ENCODE assay signal across 2 cellular contexts in the genomic region with DNA sequence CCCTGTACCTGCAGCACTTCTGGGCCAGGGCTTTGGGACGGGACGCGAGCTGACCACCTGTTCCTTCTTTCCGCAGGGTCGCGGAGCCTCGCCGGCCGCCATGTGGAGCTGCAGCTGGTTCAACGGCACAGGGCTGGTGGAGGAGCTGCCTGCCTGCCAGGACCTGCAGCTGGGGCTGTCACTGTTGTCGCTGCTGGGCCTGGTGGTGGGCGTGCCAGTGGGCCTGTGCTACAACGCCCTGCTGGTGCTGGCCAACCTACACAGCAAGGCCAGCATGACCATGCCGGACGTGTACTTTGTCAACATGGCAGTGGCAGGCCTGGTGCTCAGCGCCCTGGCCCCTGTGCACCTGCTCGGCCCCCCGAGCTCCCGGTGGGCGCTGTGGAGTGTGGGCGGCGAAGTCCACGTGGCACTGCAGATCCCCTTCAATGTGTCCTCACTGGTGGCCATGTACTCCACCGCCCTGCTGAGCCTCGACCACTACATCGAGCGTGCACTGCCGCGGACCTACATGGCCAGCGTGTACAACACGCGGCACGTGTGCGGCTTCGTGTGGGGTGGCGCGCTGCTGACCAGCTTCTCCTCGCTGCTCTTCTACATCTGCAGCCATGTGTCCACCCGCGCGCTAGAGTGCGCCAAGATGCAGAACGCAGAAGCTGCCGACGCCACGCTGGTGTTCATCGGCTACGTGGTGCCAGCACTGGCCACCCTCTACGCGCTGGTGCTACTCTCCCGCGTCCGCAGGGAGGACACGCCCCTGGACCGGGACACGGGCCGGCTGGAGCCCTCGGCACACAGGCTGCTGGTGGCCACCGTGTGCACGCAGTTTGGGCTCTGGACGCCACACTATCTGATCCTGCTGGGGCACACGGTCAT.
TF ChIP-seq lines count a peak whose summit lies in the region.

No MANE protein-coding gene starts in this region.

TF ChIP-seq in HepG2, 621 proteins besides CTCF, POLR2A, EP300 and RAD21:
- TF ChIP-seq RBFOX2 (IDR thresholded peaks at IDR 0.05; ENCODE audit: low read depth, low read length) = no peak
- no peak for TF ChIP-seq PLRG1 (conservative IDR thresholded peaks at IDR 0.05)
- TF ChIP-seq, protein P1, sequence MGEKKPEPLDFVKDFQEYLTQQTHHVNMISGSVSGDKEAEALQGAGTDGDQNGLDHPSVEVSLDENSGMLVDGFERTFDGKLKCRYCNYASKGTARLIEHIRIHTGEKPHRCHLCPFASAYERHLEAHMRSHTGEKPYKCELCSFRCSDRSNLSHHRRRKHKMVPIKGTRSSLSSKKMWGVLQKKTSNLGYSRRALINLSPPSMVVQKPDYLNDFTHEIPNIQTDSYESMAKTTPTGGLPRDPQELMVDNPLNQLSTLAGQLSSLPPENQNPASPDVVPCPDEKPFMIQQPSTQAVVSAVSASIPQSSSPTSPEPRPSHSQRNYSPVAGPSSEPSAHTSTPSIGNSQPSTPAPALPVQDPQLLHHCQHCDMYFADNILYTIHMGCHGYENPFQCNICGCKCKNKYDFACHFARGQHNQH (CRISPR knock-in tag; IDR thresholded peaks at IDR 0.05) = no peak
- no peak for TF ChIP-seq TBX2 (CRISPR knock-in tag; IDR thresholded peaks at IDR 0.05; ENCODE audit: borderline replicate concordance)
- TF ChIP-seq, protein P2, sequence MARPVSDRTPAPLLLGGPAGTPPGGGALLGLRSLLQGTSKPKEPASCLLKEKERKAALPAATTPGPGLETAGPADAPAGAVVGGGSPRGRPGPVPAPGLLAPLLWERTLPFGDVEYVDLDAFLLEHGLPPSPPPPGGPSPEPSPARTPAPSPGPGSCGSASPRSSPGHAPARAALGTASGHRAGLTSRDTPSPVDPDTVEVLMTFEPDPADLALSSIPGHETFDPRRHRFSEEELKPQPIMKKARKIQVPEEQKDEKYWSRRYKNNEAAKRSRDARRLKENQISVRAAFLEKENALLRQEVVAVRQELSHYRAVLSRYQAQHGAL (CRISPR knock-in tag; IDR thresholded peaks at IDR 0.05; ENCODE audit: not compliant biosample characterization) = no peak
- peak; percentile 58 for TF ChIP-seq AGO2 (optimal IDR thresholded peaks at IDR 0.05; ENCODE audit: low read depth, low read length)
- no peak for TF ChIP-seq HES4 (CRISPR knock-in tag; IDR thresholded peaks at IDR 0.05; ENCODE audit: borderline replicate concordance)
- TF ChIP-seq CREM (IDR thresholded peaks at IDR 0.05) = no peak
- no peak for TF ChIP-seq CREM (CRISPR knock-in tag; IDR thresholded peaks at IDR 0.05)
- TF ChIP-seq ZC3H13 (CRISPR knock-in tag; IDR thresholded peaks at IDR 0.05) = 0 out of 2 replicates have a peak, but pooled peaks have one; percentile 19
- no peak for TF ChIP-seq NCOA2 (CRISPR knock-in tag; IDR thresholded peaks at IDR 0.05)
- no peak for TF ChIP-seq TGIF2 (CRISPR knock-in tag; IDR thresholded peaks at IDR 0.05)
- peak; percentile 28; the same call in 1 of the 2 replicates for TF ChIP-seq ZBTB38 (CRISPR knock-in tag; IDR thresholded peaks at IDR 0.05)
- no peak for TF ChIP-seq IKZF1 (IDR thresholded peaks at IDR 0.05)
- TF ChIP-seq ONECUT2 (CRISPR knock-in tag; IDR thresholded peaks at IDR 0.05) = no peak
- no peak for TF ChIP-seq ZBTB1 (CRISPR knock-in tag; IDR thresholded peaks at IDR 0.05; ENCODE audit: borderline replicate concordance)
- TF ChIP-seq, protein P3, sequence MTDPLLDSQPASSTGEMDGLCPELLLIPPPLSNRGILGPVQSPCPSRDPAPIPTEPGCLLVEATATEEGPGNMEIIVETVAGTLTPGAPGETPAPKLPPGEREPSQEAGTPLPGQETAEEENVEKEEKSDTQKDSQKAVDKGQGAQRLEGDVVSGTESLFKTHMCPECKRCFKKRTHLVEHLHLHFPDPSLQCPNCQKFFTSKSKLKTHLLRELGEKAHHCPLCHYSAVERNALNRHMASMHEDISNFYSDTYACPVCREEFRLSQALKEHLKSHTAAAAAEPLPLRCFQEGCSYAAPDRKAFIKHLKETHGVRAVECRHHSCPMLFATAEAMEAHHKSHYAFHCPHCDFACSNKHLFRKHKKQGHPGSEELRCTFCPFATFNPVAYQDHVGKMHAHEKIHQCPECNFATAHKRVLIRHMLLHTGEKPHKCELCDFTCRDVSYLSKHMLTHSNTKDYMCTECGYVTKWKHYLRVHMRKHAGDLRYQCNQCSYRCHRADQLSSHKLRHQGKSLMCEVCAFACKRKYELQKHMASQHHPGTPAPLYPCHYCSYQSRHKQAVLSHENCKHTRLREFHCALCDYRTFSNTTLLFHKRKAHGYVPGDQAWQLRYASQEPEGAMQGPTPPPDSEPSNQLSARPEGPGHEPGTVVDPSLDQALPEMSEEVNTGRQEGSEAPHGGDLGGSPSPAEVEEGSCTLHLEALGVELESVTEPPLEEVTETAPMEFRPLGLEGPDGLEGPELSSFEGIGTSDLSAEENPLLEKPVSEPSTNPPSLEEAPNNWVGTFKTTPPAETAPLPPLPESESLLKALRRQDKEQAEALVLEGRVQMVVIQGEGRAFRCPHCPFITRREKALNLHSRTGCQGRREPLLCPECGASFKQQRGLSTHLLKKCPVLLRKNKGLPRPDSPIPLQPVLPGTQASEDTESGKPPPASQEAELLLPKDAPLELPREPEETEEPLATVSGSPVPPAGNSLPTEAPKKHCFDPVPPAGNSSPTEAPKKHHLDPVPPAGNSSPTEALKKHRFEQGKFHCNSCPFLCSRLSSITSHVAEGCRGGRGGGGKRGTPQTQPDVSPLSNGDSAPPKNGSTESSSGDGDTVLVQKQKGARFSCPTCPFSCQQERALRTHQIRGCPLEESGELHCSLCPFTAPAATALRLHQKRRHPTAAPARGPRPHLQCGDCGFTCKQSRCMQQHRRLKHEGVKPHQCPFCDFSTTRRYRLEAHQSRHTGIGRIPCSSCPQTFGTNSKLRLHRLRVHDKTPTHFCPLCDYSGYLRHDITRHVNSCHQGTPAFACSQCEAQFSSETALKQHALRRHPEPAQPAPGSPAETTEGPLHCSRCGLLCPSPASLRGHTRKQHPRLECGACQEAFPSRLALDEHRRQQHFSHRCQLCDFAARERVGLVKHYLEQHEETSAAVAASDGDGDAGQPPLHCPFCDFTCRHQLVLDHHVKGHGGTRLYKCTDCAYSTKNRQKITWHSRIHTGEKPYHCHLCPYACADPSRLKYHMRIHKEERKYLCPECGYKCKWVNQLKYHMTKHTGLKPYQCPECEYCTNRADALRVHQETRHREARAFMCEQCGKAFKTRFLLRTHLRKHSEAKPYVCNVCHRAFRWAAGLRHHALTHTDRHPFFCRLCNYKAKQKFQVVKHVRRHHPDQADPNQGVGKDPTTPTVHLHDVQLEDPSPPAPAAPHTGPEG (CRISPR knock-in tag; IDR thresholded peaks at IDR 0.05) = no peak
- no peak for TF ChIP-seq RNF2 (conservative IDR thresholded peaks at IDR 0.05; ENCODE audit: low read depth)

TF ChIP-seq in WTC11, 78 proteins besides CTCF, POLR2A, EP300 and RAD21:
- TF ChIP-seq, protein P4, sequence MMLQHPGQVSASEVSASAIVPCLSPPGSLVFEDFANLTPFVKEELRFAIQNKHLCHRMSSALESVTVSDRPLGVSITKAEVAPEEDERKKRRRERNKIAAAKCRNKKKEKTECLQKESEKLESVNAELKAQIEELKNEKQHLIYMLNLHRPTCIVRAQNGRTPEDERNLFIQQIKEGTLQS (CRISPR knock-in tag; conservative IDR thresholded peaks at IDR 0.05) = peak; percentile 62; the same call in 1 of the 2 replicates
- TF ChIP-seq, protein P5, sequence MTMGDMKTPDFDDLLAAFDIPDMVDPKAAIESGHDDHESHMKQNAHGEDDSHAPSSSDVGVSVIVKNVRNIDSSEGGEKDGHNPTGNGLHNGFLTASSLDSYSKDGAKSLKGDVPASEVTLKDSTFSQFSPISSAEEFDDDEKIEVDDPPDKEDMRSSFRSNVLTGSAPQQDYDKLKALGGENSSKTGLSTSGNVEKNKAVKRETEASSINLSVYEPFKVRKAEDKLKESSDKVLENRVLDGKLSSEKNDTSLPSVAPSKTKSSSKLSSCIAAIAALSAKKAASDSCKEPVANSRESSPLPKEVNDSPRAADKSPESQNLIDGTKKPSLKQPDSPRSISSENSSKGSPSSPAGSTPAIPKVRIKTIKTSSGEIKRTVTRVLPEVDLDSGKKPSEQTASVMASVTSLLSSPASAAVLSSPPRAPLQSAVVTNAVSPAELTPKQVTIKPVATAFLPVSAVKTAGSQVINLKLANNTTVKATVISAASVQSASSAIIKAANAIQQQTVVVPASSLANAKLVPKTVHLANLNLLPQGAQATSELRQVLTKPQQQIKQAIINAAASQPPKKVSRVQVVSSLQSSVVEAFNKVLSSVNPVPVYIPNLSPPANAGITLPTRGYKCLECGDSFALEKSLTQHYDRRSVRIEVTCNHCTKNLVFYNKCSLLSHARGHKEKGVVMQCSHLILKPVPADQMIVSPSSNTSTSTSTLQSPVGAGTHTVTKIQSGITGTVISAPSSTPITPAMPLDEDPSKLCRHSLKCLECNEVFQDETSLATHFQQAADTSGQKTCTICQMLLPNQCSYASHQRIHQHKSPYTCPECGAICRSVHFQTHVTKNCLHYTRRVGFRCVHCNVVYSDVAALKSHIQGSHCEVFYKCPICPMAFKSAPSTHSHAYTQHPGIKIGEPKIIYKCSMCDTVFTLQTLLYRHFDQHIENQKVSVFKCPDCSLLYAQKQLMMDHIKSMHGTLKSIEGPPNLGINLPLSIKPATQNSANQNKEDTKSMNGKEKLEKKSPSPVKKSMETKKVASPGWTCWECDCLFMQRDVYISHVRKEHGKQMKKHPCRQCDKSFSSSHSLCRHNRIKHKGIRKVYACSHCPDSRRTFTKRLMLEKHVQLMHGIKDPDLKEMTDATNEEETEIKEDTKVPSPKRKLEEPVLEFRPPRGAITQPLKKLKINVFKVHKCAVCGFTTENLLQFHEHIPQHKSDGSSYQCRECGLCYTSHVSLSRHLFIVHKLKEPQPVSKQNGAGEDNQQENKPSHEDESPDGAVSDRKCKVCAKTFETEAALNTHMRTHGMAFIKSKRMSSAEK (CRISPR knock-in tag; IDR thresholded peaks at IDR 0.05; ENCODE audit: borderline replicate concordance) = no peak
